ENCODE assay signal across 8 cellular contexts in genomic region chr9:122904466-122904822, GRCh38. TPM values are rescaled to one million over a fixed set of nuclear protein-coding genes. Genes with fewer than 3 reads are reported as not detected.
DNase-seq lines count a peak whose midpoint lies in the region; ATAC-seq and TF ChIP-seq lines count a peak whose summit lies in the region.

No MANE protein-coding gene starts in this region.

- no peak for TF ChIP-seq EP300 in stomach (IDR thresholded peaks at IDR 0.05)

- no peaks in the 10 kb centered on the region; the same call in 1 of the 2 replicates for H3K36me3 ChIP-seq in DND-41 (ENCODE audit: insufficient read depth, low read length)
- H3K36me3 ChIP-seq in stomach: peaks cover 0 to 11% (median under 1%) of the 10 kb centered on the region in 4 donors

- H3K27me3 ChIP-seq in DND-41 (ENCODE audit: insufficient read depth, low read length, poor library complexity) (no peaks in the 10 kb centered on the region), dorsolateral prefrontal cortex (no peaks in the 10 kb centered on the region), stomach (no peaks in the 10 kb centered on the region)

- H3K4me3 ChIP-seq in DND-41 (ENCODE audit: low read depth in 1 of 2, low read length in 2 of 2) (peak overlapping the region; percentile 62 to 71), dorsolateral prefrontal cortex (peak overlapping the region; percentile 57 to 99 (median 90)), stomach (peak overlapping the region; percentile 80 to 95 (median 88))

- H4K20me1 ChIP-seq in DND-41 (ENCODE audit: insufficient read depth, low read length): no peaks in the 10 kb centered on the region

- peaks cover 61% of the 10 kb centered on the region for H3K79me2 ChIP-seq in DND-41 (ENCODE audit: insufficient read depth, low read length)

- DNase-seq in DND-41: peak; percentile 34
- DNase-seq in SW480 (ENCODE audit: low spot score): peak; percentile 55
- peak in 3 of 10 donors; percentile 16 to 45 (median 26) for DNase-seq in dorsolateral prefrontal cortex
- peak; percentile 56 to 65 for DNase-seq in lung microvascular endothelial cell (ENCODE audit: low read depth in 2 of 2)
- DNase-seq in stomach: peak; percentile 41
- DNase-seq in GOT3 (lab: John Stamatoyannopoulos, UW): no peak

- no peak for TF ChIP-seq CTCF in DND-41 (IDR thresholded peaks at IDR 0.05; ENCODE audit: borderline replicate concordance, extremely low read depth, low read length, poor library complexity, severe bottlenecking)
- TF ChIP-seq CTCF in dorsolateral prefrontal cortex (IDR thresholded peaks at IDR 0.05 in 54 of 56, conservative IDR thresholded peaks at IDR 0.05 in 2 of 56; ENCODE audit: low read depth in 1 of 56, partially characterized antibody in 56 of 56): no peak
- no peak for TF ChIP-seq CTCF in stomach (IDR thresholded peaks at IDR 0.05)

- H3K27ac ChIP-seq in DND-41 (ENCODE audit: low read length) (peak overlapping the region; percentile 81), dorsolateral prefrontal cortex (peak overlapping the region; percentile 85 to 99 (median 96)), stomach (peak overlapping the region; percentile 89 to 97 (median 95))

- intact Hi-C loops in dorsolateral prefrontal cortex (cut with DNase I) (loop anchor here (2.0 to 10.0 kb wide), 3 partner anchors 36 to 450 kb away; partner anchors contain the start of genes CRB2 (in 1 of the 2), PDCL (in 1 of the 2) and RABGAP1 (in 1 of the 2)), stomach (cut with DNase I; ENCODE audit: low total_unique reads) (no loop called here)

- TF ChIP-seq POLR2A in stomach (IDR thresholded peaks at IDR 0.05): no peak

- H3K9ac ChIP-seq in DND-41 (ENCODE audit: low read depth, low read length): peak overlapping the region; percentile 73

- peak overlapping the region; percentile 70 for H2AFZ ChIP-seq in DND-41 (ENCODE audit: low read depth, low read length)

- H3K4me1 ChIP-seq in DND-41 (ENCODE audit: insufficient read depth, low read length) (peaks cover 50% of the 10 kb centered on the region), stomach (peaks cover 26 to 54% (median 38%) of the 10 kb centered on the region in 4 donors)

- H3K9me3 ChIP-seq in DND-41 (ENCODE audit: insufficient read depth, low read length, severe bottlenecking): no peaks in the 10 kb centered on the region
- no peaks in the 10 kb centered on the region for H3K9me3 ChIP-seq in stomach

- ATAC-seq in DND-41 (ENCODE audit: insufficient read depth, low read depth) (peak; percentile 17; the same call in 1 of the 3 replicates), GM21360 (IDR thresholded peaks at IDR 0.05; ENCODE audit: unreplicated experiment) (peak; percentile 18), HG03558 (IDR thresholded peaks at IDR 0.05; ENCODE audit: extremely low read depth, unreplicated experiment) (peak; percentile 5)

- WGBS in stomach, 5 donors: 0 to 1% (median 0%) methylated on average over 8 of the region's 8 CpGs

- H3K4me2 ChIP-seq in DND-41 (ENCODE audit: insufficient read depth, low read length): peak overlapping the region; percentile 79

RNA-seq across cellular contexts. Expression of gene RC3H2, which starts 0.7 kb away (rescaled TPM):
- 10 to 100 TPM; 46.8 to 94.9 (median 69.0) TPM for total RNA-seq in dorsolateral prefrontal cortex
- 48.6 and 85.1 TPM in 2 replicates for total RNA-seq in lung microvascular endothelial cell
- total RNA-seq in stomach: 10 to 100 TPM; 18.8 to 66.3 (median 28.1) TPM
- 10 to 100 TPM in 1 of 3 donors, 1 to 10 TPM in 2; 5.8 to 13.4 (median 9.2) TPM for polyA plus RNA-seq in stomach

RNA-seq across cellular contexts. Expression of gene ZBTB6, which starts 8.7 kb away (rescaled TPM):
- total RNA-seq in dorsolateral prefrontal cortex (10 to 100 TPM in 50 of 120 experiments, 1 to 10 TPM in 70; 6.5 to 13.7 (median 9.7) TPM), lung microvascular endothelial cell (9.2 and 14.3 TPM in 2 replicates), stomach (10 to 100 TPM in 2 of 5 donors, 1 to 10 TPM in 3; 2.9 to 21.3 (median 6.4) TPM)
- 1 to 10 TPM; 2.3 to 4.9 (median 3.1) TPM for polyA plus RNA-seq in stomach

RNA-seq across cellular contexts. Expression of gene ZBTB26, which starts 26.9 kb away (rescaled TPM):
- 10 to 100 TPM in 49 of 120 experiments, 1 to 10 TPM in 71; 6.7 to 15.0 (median 9.6) TPM for total RNA-seq in dorsolateral prefrontal cortex
- 2.0 and 3.0 TPM in 2 replicates for total RNA-seq in lung microvascular endothelial cell
- 10 to 100 TPM in 3 of 5 donors, 1 to 10 TPM in 2; 5.2 to 14.7 (median 11.0) TPM for total RNA-seq in stomach
- 1 to 10 TPM; 1.5 to 4.3 (median 3.2) TPM for polyA plus RNA-seq in stomach

RNA-seq across cellular contexts. Expression of gene RABGAP1, which starts 36.4 kb away (rescaled TPM):
- total RNA-seq in dorsolateral prefrontal cortex: 100 to 1,000 TPM; 110 to 188 (median 152) TPM
- 30.3 and 35.5 TPM in 2 replicates for total RNA-seq in lung microvascular endothelial cell
- total RNA-seq in stomach: 100 to 1,000 TPM in 2 of 5 donors, 10 to 100 TPM in 3; 25.8 to 157 (median 52.3) TPM
- 10 to 100 TPM in 1 of 3 donors, 1 to 10 TPM in 2; 7.0 to 12.7 (median 10.0) TPM for polyA plus RNA-seq in stomach
